Comparison of ENCODE assay signal across 22 cellular contexts in genomic region chr11:133215529-133216230, GRCh38.
"Had no signal": no experiment of that assay in that cellular context is flagged by ENCODE, and none has a peak within 500 bp of the region (broad histone marks: within the 10 kb centered on the region; RNA-seq: fewer than 3 reads in every experiment).

No MANE protein-coding gene starts in this region.

- FAIRE-seq: endothelial cell of umbilical vein, keratinocyte had no signal

- H3K27me3 ChIP-seq: foreskin keratinocyte, neutrophil, stomach had no signal

- H3K36me3 Mint-ChIP-seq: immature natural killer cell; natural killer cell treated with Interleukin-12 subunit alpha and Interleukin-12 subunit beta and Interleukin-15 and Interleukin-18, amount 100 ng/mL, for 72 hours had no signal

- H3K27ac ChIP-seq: coronary artery, foreskin keratinocyte, left ventricle myocardium inferior, neutrophil, psoas muscle, spleen, stomach, thoracic aorta, transverse colon had no signal

- H3K4me3 ChIP-seq: coronary artery, left ventricle myocardium inferior, lung, psoas muscle, spleen, stomach, thoracic aorta, transverse colon had no signal

- H3K9me3 ChIP-seq: left ventricle myocardium inferior, neutrophil, psoas muscle, spleen, stomach, thoracic aorta, transverse colon had no signal

- H3K36me3 ChIP-seq: left ventricle myocardium inferior, neutrophil, spleen, stomach, thoracic aorta, transverse colon had no signal

- H3K4me1 ChIP-seq: foreskin keratinocyte, left ventricle myocardium inferior, psoas muscle, spleen, stomach, transverse colon had no signal

- H3K27ac Mint-ChIP-seq: endodermal cell; immature natural killer cell; natural killer cell treated with Interleukin-12 subunit alpha and Interleukin-12 subunit beta and Interleukin-15 and Interleukin-18, amount 100 ng/mL, for 72 hours had no signal

- H3K4me3 Mint-ChIP-seq: endodermal cell; immature natural killer cell; natural killer cell treated with Interleukin-12 subunit alpha and Interleukin-12 subunit beta and Interleukin-15 and Interleukin-18, amount 100 ng/mL, for 72 hours had no signal

- H3K9me3 Mint-ChIP-seq: endodermal cell had no signal

- H3K4me1 Mint-ChIP-seq: endodermal cell, immature natural killer cell had no signal

- DNase-seq: effector CD4-positive, alpha-beta T cell; endodermal cell; erythroblast; foreskin keratinocyte; immature natural killer cell; left ventricle myocardium inferior; mesenchymal stem cell; midbrain; psoas muscle; retina; spleen; stimulated activated naive CD4-positive, alpha-beta T cell; stomach; substantia nigra; transverse colon had no signal
